In genomic region chr9:129343697-129344375, GRCh38 we compare ENCODE assay signal across 10 cellular contexts.
A peak's percentile ranks its signal among the peaks of the same experiment; 100 is the strongest.
DNase-seq lines count a peak whose midpoint lies in the region; ATAC-seq and TF ChIP-seq lines count a peak whose summit lies in the region.
"Had no signal": no experiment of that assay in that cellular context is flagged by ENCODE, and none has a peak within 500 bp of the region (broad histone marks: within the 10 kb centered on the region; RNA-seq: fewer than 3 reads in every experiment).

No MANE protein-coding gene starts in this region.

- TF ChIP-seq POLR2A in vagina (IDR thresholded peaks at IDR 0.05) = peak in 1 of 2 donors; percentile 45

- CTCF ChIA-PET in activated CD8-positive, alpha-beta T cell treated with anti-CD3 and anti-CD28 coated beads, Interleukin-2, amount 10 ng/mL, durations not matched to agents 7 days and 5 days (lab: Charles Lee) = interaction anchor here (1.4 kb wide), 1 partner anchor 212 kb away, joined by 3 read pairs; no protein-coding TSS in a partner anchor
- CTCF ChIA-PET in activated CD8-positive, alpha-beta T cell treated with anti-CD3 and anti-CD28 coated beads for 36 hours (lab: Charles Lee) = no interaction called here

- no peaks in the 10 kb centered on the region for H3K27me3 Mint-ChIP-seq in activated CD8-positive, alpha-beta T cell treated with anti-CD3 and anti-CD28 coated beads, Interleukin-2, amount 10 ng/mL, durations not matched to agents 7 days and 5 days (ENCODE audit: low read depth)
- H3K27me3 Mint-ChIP-seq in activated CD8-positive, alpha-beta T cell treated with anti-CD3 and anti-CD28 coated beads for 36 hours = no peaks in the 10 kb centered on the region
- peaks cover 0 to 8% of the 10 kb centered on the region in 2 donors for H3K27me3 Mint-ChIP-seq in natural killer cell (ENCODE audit: low read depth in 2 of 2)
- H3K27me3 Mint-ChIP-seq in stimulated activated naive B cell treated with anti-CD40 and anti-IgM and Interleukin-4, amounts not matched to agents 10 μg/mL and 1 μg/mL and 100 μg/mL, for 72 hours = peaks cover 10 to 17% of the 10 kb centered on the region in 2 donors

- peaks cover 13% of the 10 kb centered on the region for H3K4me1 Mint-ChIP-seq in activated CD8-positive, alpha-beta T cell treated with anti-CD3 and anti-CD28 coated beads, Interleukin-2, amount 10 ng/mL, durations not matched to agents 7 days and 5 days (ENCODE audit: low read depth)
- peaks cover 12% of the 10 kb centered on the region for H3K4me1 Mint-ChIP-seq in activated CD8-positive, alpha-beta T cell treated with anti-CD3 and anti-CD28 coated beads for 36 hours (ENCODE audit: low read depth)
- H3K4me1 Mint-ChIP-seq in natural killer cell = no peaks in the 10 kb centered on the region
- H3K4me1 Mint-ChIP-seq in stimulated activated naive B cell treated with anti-CD40 and anti-IgM and Interleukin-4, amounts not matched to agents 10 μg/mL and 1 μg/mL and 100 μg/mL, for 72 hours = peaks cover 0 to 4% of the 10 kb centered on the region in 2 donors

- H3K4me1 ChIP-seq in vagina = peaks cover 35% of the 10 kb centered on the region

- ATAC-seq in activated CD8-positive, alpha-beta T cell treated with anti-CD3 and anti-CD28 coated beads, Interleukin-2, amount 10 ng/mL, durations not matched to agents 7 days and 5 days = no peak
- ATAC-seq in activated CD8-positive, alpha-beta T cell treated with anti-CD3 and anti-CD28 coated beads for 36 hours = no peak
- ATAC-seq in natural killer cell (peak in 2 of 3 donors; percentile 44 to 60), GM21367 (IDR thresholded peaks at IDR 0.05; ENCODE audit: unreplicated experiment) (no peak)
- ATAC-seq in stimulated activated naive B cell treated with anti-CD40 and anti-IgM and Interleukin-4, amounts not matched to agents 10 μg/mL and 1 μg/mL and 100 μg/mL, for 72 hours (replicated peaks) = no peak

- no peak for TF ChIP-seq CTCF in activated CD8-positive, alpha-beta T cell treated with anti-CD3 and anti-CD28 coated beads for 36 hours (IDR thresholded peaks at IDR 0.05)
- TF ChIP-seq CTCF in natural killer cell (IDR thresholded peaks at IDR 0.05) (no peak), vagina (IDR thresholded peaks at IDR 0.05) (peak in 1 of 3 experiments; percentile 57)

- H3K36me3 ChIP-seq in vagina = no peaks in the 10 kb centered on the region

- no peaks in the 10 kb centered on the region for H3K36me3 Mint-ChIP-seq in activated CD8-positive, alpha-beta T cell treated with anti-CD3 and anti-CD28 coated beads, Interleukin-2, amount 10 ng/mL, durations not matched to agents 7 days and 5 days (ENCODE audit: low read depth)
- H3K36me3 Mint-ChIP-seq in activated CD8-positive, alpha-beta T cell treated with anti-CD3 and anti-CD28 coated beads for 36 hours (ENCODE audit: low read depth) = no peaks in the 10 kb centered on the region
- no peaks in the 10 kb centered on the region for H3K36me3 Mint-ChIP-seq in natural killer cell
- H3K36me3 Mint-ChIP-seq in stimulated activated naive B cell treated with anti-CD40 and anti-IgM and Interleukin-4, amounts not matched to agents 10 μg/mL and 1 μg/mL and 100 μg/mL, for 72 hours = no peaks in the 10 kb centered on the region

- H3K9me3 ChIP-seq in vagina = no peaks in the 10 kb centered on the region

- peak overlapping the region; percentile 63 for H3K27ac Mint-ChIP-seq in activated CD8-positive, alpha-beta T cell treated with anti-CD3 and anti-CD28 coated beads, Interleukin-2, amount 10 ng/mL, durations not matched to agents 7 days and 5 days
- no peak overlapping the region for H3K27ac Mint-ChIP-seq in activated CD8-positive, alpha-beta T cell treated with anti-CD3 and anti-CD28 coated beads for 36 hours
- no peak overlapping the region for H3K27ac Mint-ChIP-seq in natural killer cell
- H3K27ac Mint-ChIP-seq in stimulated activated naive B cell treated with anti-CD40 and anti-IgM and Interleukin-4, amounts not matched to agents 10 μg/mL and 1 μg/mL and 100 μg/mL, for 72 hours = no peak overlapping the region

- no peaks in the 10 kb centered on the region for H3K27me3 ChIP-seq in vagina

- intact Hi-C loops in activated CD8-positive, alpha-beta T cell treated with anti-CD3 and anti-CD28 coated beads for 36 hours (cut with micrococcal nuclease) = no loop called here
- intact Hi-C loops in natural killer cell (cut with micrococcal nuclease) (no loop called here), vagina (cut with DNase I) (no loop called here)

- DNase-seq in activated CD8-positive, alpha-beta T cell treated with anti-CD3 and anti-CD28 coated beads, Interleukin-2, amount 10 ng/mL, durations not matched to agents 7 days and 5 days = no peak
- DNase-seq in activated CD8-positive, alpha-beta T cell treated with anti-CD3 and anti-CD28 coated beads for 36 hours = no peak
- peak; percentile 28 for DNase-seq in fibroblast of the conjunctiva (ENCODE audit: low read depth)
- DNase-seq in natural killer cell = no peak
- peak in 1 of 2 donors; percentile 97 for DNase-seq in vagina (ENCODE audit: extremely low spot score in 2 of 2)
- DNase-seq in stimulated activated naive B cell treated with anti-CD40 and anti-IgM and Interleukin-4, amounts not matched to agents 10 μg/mL and 1 μg/mL and 100 μg/mL, for 72 hours = no peak
- no peak for DNase-seq in NCI-H1105 treated with DMSO at 0.1 percent for 48 hours (lab: John Stamatoyannopoulos, UW)
- DNase-seq: 8988T, NCI-H2227 treated with DMSO at 0.1 percent for 48 hours had no signal

- no peak overlapping the region for H3K4me3 ChIP-seq in vagina

- no peak overlapping the region for H3K4me3 Mint-ChIP-seq in activated CD8-positive, alpha-beta T cell treated with anti-CD3 and anti-CD28 coated beads, Interleukin-2, amount 10 ng/mL, durations not matched to agents 7 days and 5 days
- no peak overlapping the region for H3K4me3 Mint-ChIP-seq in activated CD8-positive, alpha-beta T cell treated with anti-CD3 and anti-CD28 coated beads for 36 hours
- no peak overlapping the region for H3K4me3 Mint-ChIP-seq in natural killer cell
- H3K4me3 Mint-ChIP-seq in stimulated activated naive B cell treated with anti-CD40 and anti-IgM and Interleukin-4, amounts not matched to agents 10 μg/mL and 1 μg/mL and 100 μg/mL, for 72 hours = no peak overlapping the region

- POLR2A ChIA-PET in activated CD8-positive, alpha-beta T cell treated with anti-CD3 and anti-CD28 coated beads, Interleukin-2, amount 10 ng/mL, durations not matched to agents 7 days and 5 days (lab: Charles Lee) = interaction anchor here (0.6 kb wide), 1 partner anchor 235 kb away, joined by 3 read pairs; no protein-coding TSS in a partner anchor
- POLR2A ChIA-PET in activated CD8-positive, alpha-beta T cell treated with anti-CD3 and anti-CD28 coated beads for 36 hours (lab: Charles Lee) = interaction anchor here (1.1 kb wide), 1 partner anchor 170 kb away, joined by 3 read pairs; no protein-coding TSS in a partner anchor

- H3K9me3 Mint-ChIP-seq in activated CD8-positive, alpha-beta T cell treated with anti-CD3 and anti-CD28 coated beads, Interleukin-2, amount 10 ng/mL, durations not matched to agents 7 days and 5 days (ENCODE audit: insufficient read depth) = no peaks in the 10 kb centered on the region
- H3K9me3 Mint-ChIP-seq in activated CD8-positive, alpha-beta T cell treated with anti-CD3 and anti-CD28 coated beads for 36 hours = no peaks in the 10 kb centered on the region
- no peaks in the 10 kb centered on the region for H3K9me3 Mint-ChIP-seq in natural killer cell
- H3K9me3 Mint-ChIP-seq in stimulated activated naive B cell treated with anti-CD40 and anti-IgM and Interleukin-4, amounts not matched to agents 10 μg/mL and 1 μg/mL and 100 μg/mL, for 72 hours = no peaks in the 10 kb centered on the region

- peak overlapping the region; percentile 82 for H3K27ac ChIP-seq in vagina

Comparison
In these comparisons a context has a peak if more than half of its experiments do, and no peak if none do; other contexts are left out.
1. ATAC-seq: peak in natural killer cell (2 of 3); none in activated CD8-positive, alpha-beta T cell treated with anti-CD3 and anti-CD28 coated beads, Interleukin-2, amount 10 ng/mL, durations not matched to agents 7 days and 5 days (single experiment), activated CD8-positive, alpha-beta T cell treated with anti-CD3 and anti-CD28 coated beads for 36 hours (single experiment), stimulated activated naive B cell treated with anti-CD40 and anti-IgM and Interleukin-4, amounts not matched to agents 10 μg/mL and 1 μg/mL and 100 μg/mL, for 72 hours (0 of 2) and GM21367 (single experiment).